In the genomic region with DNA sequence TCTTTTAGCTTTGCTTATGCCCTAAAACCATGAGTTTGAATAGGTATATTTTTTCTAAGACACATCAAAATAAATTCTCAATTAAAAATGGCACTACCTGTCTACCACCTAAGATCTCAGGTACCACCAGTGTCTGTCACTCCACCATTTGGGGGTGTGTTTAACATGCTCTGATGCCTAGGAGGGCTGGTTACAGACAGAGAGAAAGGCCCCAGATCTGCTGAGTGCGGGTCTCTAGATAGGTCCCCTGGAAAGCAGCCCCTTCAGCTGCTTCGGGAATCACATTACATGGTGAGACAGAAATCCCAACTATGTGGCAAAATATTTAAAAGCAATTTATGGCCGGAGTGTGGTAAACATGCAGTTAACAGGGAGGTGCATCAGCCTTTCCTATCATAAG, we compare ENCODE assay signal across 9 cellular contexts. TPM values are rescaled to one million over a fixed set of nuclear protein-coding genes. Genes with fewer than 3 reads are reported as not detected.
A peak's percentile ranks its signal among the peaks of the same experiment; 100 is the strongest.
DNase-seq lines count a peak whose midpoint lies in the region; ATAC-seq, FAIRE-seq and TF ChIP-seq lines count a peak whose summit lies in the region.
"Had no signal": no experiment of that assay in that cellular context is flagged by ENCODE, and none has a peak within 500 bp of the region (broad histone marks: within the 10 kb centered on the region; RNA-seq: fewer than 3 reads in every experiment).

No MANE protein-coding gene starts in this region.

- CTCF ChIA-PET in OCI-LY7 (lab: Charles Lee; ENCODE audit: unreplicated experiment) (no interaction called here), H1 (lab: Charles Lee; ENCODE audit: partially characterized antibody) (interaction anchor here (0.6 to 1.3 kb wide), 3 partner anchors 9 to 22 kb away, joined by 3 to 4 read pairs (median 3); no protein-coding TSS in a partner anchor)

- H2BK120ac ChIP-seq in H1 (replicated peaks; ENCODE audit: low read depth, low read length) (no peak overlapping the region), neuronal stem cell (ENCODE audit: low read depth, low read length) (no peak overlapping the region)

- no peaks in the 10 kb centered on the region for H3K36me3 ChIP-seq in ES-I3 (ENCODE audit: insufficient read depth, low read length)
- peaks cover 3% of the 10 kb centered on the region for H3K36me3 ChIP-seq in OCI-LY7 (ENCODE audit: insufficient read depth, low read length)
- peaks cover 0 to 8% (median 0%) of the 10 kb centered on the region in 4 experiments; a peak in 2 of 8 replicates for H3K36me3 ChIP-seq in H1 (ENCODE audit: control insufficient read depth in 2 of 4, insufficient read depth in 4 of 4, low read length in 3 of 4)
- H3K36me3 ChIP-seq in neuronal stem cell (replicated peaks in 1 of 2; ENCODE audit: control insufficient read depth in 2 of 2, insufficient read depth in 2 of 2, low read length in 2 of 2) = peaks cover 0 to 15% of the 10 kb centered on the region in 2 donors
- H3K36me3 ChIP-seq in Peyer's patch = peaks cover 0 to 3% (median 0%) of the 10 kb centered on the region in 3 donors
- H3K36me3 ChIP-seq: sigmoid colon had no signal

- H4K8ac ChIP-seq in H1 (ENCODE audit: extremely low read depth, insufficient read depth, low read length) (no peak overlapping the region), neuronal stem cell (ENCODE audit: low read depth, low read length) (no peak overlapping the region)

- intact Hi-C loops in OCI-LY7 (cut with micrococcal nuclease; ENCODE audit: unreplicated experiment) (no loop called here), posterior vena cava (cut with DNase I) (no loop called here)

- H3K14ac ChIP-seq in H1 (ENCODE audit: insufficient read length) (no peak overlapping the region), neuronal stem cell (ENCODE audit: low read length) (no peak overlapping the region)

- peaks cover 8% of the 10 kb centered on the region for H3K23me2 ChIP-seq in H1 (ENCODE audit: low read depth, low read length)

- H3K4ac ChIP-seq in H1 (replicated peaks; ENCODE audit: insufficient read length, low read depth, low read length) = no peak overlapping the region
- no peak overlapping the region for H3K4ac ChIP-seq in neuronal stem cell (ENCODE audit: low read length)

- H3K9ac ChIP-seq in ES-I3 (ENCODE audit: low read depth, low read length) = peak overlapping the region; percentile 98; the same call in 1 of the 2 replicates
- no peak overlapping the region for H3K9ac ChIP-seq in H1 (replicated peaks in 1 of 4; ENCODE audit: extremely low read depth in 1 of 4, low read depth in 3 of 4, low read length in 3 of 4)
- H3K9ac ChIP-seq in neuronal stem cell (ENCODE audit: low read depth, low read length, poor library complexity) = no peak overlapping the region

- no peak overlapping the region for H3K27ac ChIP-seq in OCI-LY7 (ENCODE audit: low read depth, low read length, poor library complexity, severe bottlenecking)
- no peak overlapping the region for H3K27ac ChIP-seq in H1 (ENCODE audit: low read depth, low read length)
- H3K27ac ChIP-seq in neuronal stem cell (replicated peaks; ENCODE audit: low read length) = no peak overlapping the region
- H3K27ac ChIP-seq in Peyer's patch = no peak overlapping the region

- no peak for FAIRE-seq in H1 (lab: Jason Lieb, UNC)

- H4K5ac ChIP-seq in H1 (ENCODE audit: insufficient read length, low read depth, low read length) = no peak overlapping the region

- no peaks in the 10 kb centered on the region for H3K9me2 ChIP-seq in OCI-LY7 (ENCODE audit: insufficient read depth, low read length)

- H2AK5ac ChIP-seq in H1 (ENCODE audit: low read depth, low read length) (no peak overlapping the region), neuronal stem cell (ENCODE audit: low read depth, low read length) (no peak overlapping the region)

- H3K27me3 ChIP-seq in H1 (replicated peaks in 1 of 4; ENCODE audit: control insufficient read depth in 3 of 4, extremely low read depth in 1 of 4, insufficient read depth in 3 of 4, low read length in 3 of 4) = peaks cover 0 to 10% (median 2%) of the 10 kb centered on the region in 4 experiments; a peak in 5 of 7 replicates
- peaks cover 0 to 9% (median 0%) of the 10 kb centered on the region in 3 experiments for H3K27me3 ChIP-seq in neuronal stem cell (ENCODE audit: control insufficient read depth in 3 of 3, insufficient read depth in 3 of 3, low read depth in 1 of 3, low read length in 3 of 3)
- no peaks in the 10 kb centered on the region for H3K27me3 ChIP-seq in Peyer's patch
- H3K27me3 ChIP-seq: sigmoid colon had no signal

- H3K4me1 ChIP-seq in ES-I3 (ENCODE audit: insufficient read depth, low read length) (peaks cover 17% of the 10 kb centered on the region; the same call in 1 of the 2 replicates), OCI-LY7 (ENCODE audit: insufficient read depth, low read length, poor library complexity, severe bottlenecking) (peaks cover 21% of the 10 kb centered on the region), H1 (replicated peaks in 1 of 4; ENCODE audit: control insufficient read depth in 3 of 4, insufficient read depth in 4 of 4, low read length in 3 of 4) (peaks cover 1 to 5% (median 3%) of the 10 kb centered on the region in 4 experiments; a peak in 5 of 7 replicates), neuronal stem cell (ENCODE audit: control insufficient read depth in 2 of 2, insufficient read depth in 1 of 2, low read depth in 1 of 2, low read length in 2 of 2) (peaks cover 3 to 4% of the 10 kb centered on the region in 2 donors), Peyer's patch (peaks cover 0 to 17% (median 6%) of the 10 kb centered on the region in 4 donors)

- no peak overlapping the region for H4K91ac ChIP-seq in H1 (replicated peaks; ENCODE audit: insufficient read length, low read length)
- no peak overlapping the region for H4K91ac ChIP-seq in neuronal stem cell (ENCODE audit: low read depth, low read length, poor library complexity)

- no TSS peak for BruUV-seq in OCI-LY7 (replicated peaks; lab: Mats Ljungman, UMichigan)

- no peak overlapping the region for H2BK15ac ChIP-seq in H1 (ENCODE audit: low read length)
- H2BK15ac ChIP-seq in neuronal stem cell (ENCODE audit: low read length) = no peak overlapping the region

- no peak for TF ChIP-seq EP300 in H1 (IDR thresholded peaks at IDR 0.05; ENCODE audit: borderline replicate concordance in 1 of 2, low read depth in 2 of 2, low read length in 2 of 2)

- H3K23ac ChIP-seq in H1 (ENCODE audit: insufficient read length) (no peak overlapping the region), neuronal stem cell (ENCODE audit: low read depth, low read length, poor library complexity) (no peak overlapping the region)

- H4K20me1 ChIP-seq in OCI-LY7 (ENCODE audit: insufficient read depth, low read length) (no peaks in the 10 kb centered on the region), H1 (replicated peaks in 1 of 2; ENCODE audit: control insufficient read depth in 1 of 2, insufficient read depth in 2 of 2, low read length in 2 of 2) (no peaks in the 10 kb centered on the region)

- TF ChIP-seq CTCF in OCI-LY7 (conservative IDR thresholded peaks at IDR 0.05; ENCODE audit: low read length) (no peak), H1 (IDR thresholded peaks at IDR 0.05; ENCODE audit: control extremely low read depth in 1 of 3, insufficient read depth in 1 of 3, low read depth in 1 of 3, low read length in 3 of 3) (no peak), Peyer's patch (IDR thresholded peaks at IDR 0.05) (no peak)

- no peak overlapping the region for H3K56ac ChIP-seq in H1 (replicated peaks; ENCODE audit: insufficient read length, low read depth, low read length)

- TF ChIP-seq RAD21 in H1 (IDR thresholded peaks at IDR 0.05 in 1 of 2, conservative IDR thresholded peaks at IDR 0.05 in 1 of 2; ENCODE audit: low read depth in 2 of 2, low read length in 2 of 2) = no peak

- no peak overlapping the region for H2BK5ac ChIP-seq in H1 (ENCODE audit: low read depth, low read length)
- H2BK5ac ChIP-seq in neuronal stem cell (ENCODE audit: low read length) = no peak overlapping the region

- H3K4me3 ChIP-seq in OCI-LY7 (ENCODE audit: low read depth, low read length, poor library complexity, severe bottlenecking) (peak overlapping the region; percentile 85), H1 (ENCODE audit: extremely low read depth in 1 of 4, insufficient read depth in 2 of 4, low read depth in 3 of 4, low read length in 4 of 4) (peak overlapping the region in 2 of 4 experiments; percentile 94 to 100; a peak in 3 of 8 replicates), neuronal stem cell (ENCODE audit: low read length in 2 of 2) (peak overlapping the region in 1 of 2 donors; percentile 62), Peyer's patch (no peak overlapping the region)

- ATAC-seq in HG03432 (IDR thresholded peaks at IDR 0.05; ENCODE audit: unreplicated experiment) = no peak

- H3K9me3 ChIP-seq in ES-I3 (ENCODE audit: control insufficient read depth, insufficient read depth, low read length) (no peaks in the 10 kb centered on the region), OCI-LY7 (ENCODE audit: low read length) (no peaks in the 10 kb centered on the region), H1 (ENCODE audit: insufficient read depth in 2 of 2, low read depth in 1 of 2, low read length in 1 of 2) (no peaks in the 10 kb centered on the region), neuronal stem cell (replicated peaks in 1 of 2; ENCODE audit: control insufficient read depth in 2 of 2, insufficient read depth in 1 of 2, low read depth in 1 of 2, low read length in 2 of 2) (peaks cover 0 to 1% of the 10 kb centered on the region in 2 donors), Peyer's patch (no peaks in the 10 kb centered on the region)

- no peak overlapping the region for H2BK12ac ChIP-seq in H1 (ENCODE audit: low read depth, low read length)
- no peak overlapping the region for H2BK12ac ChIP-seq in neuronal stem cell (ENCODE audit: low read length)

- H3K79me1 ChIP-seq in H1 (ENCODE audit: low read depth, low read length) = peaks cover 17% of the 10 kb centered on the region
- peaks cover 5% of the 10 kb centered on the region for H3K79me1 ChIP-seq in neuronal stem cell (ENCODE audit: low read depth, low read length)

- H3K18ac ChIP-seq in H1 (ENCODE audit: extremely low read depth, low read length) (no peak overlapping the region), neuronal stem cell (ENCODE audit: low read length) (no peak overlapping the region)

- TF ChIP-seq POLR2A in H1 (IDR thresholded peaks at IDR 0.05; ENCODE audit: control extremely low read depth in 1 of 2, low read depth in 2 of 2, low read length in 2 of 2) (no peak), Peyer's patch (IDR thresholded peaks at IDR 0.05) (no peak)

- H3K4me2 ChIP-seq in OCI-LY7 (ENCODE audit: low read length) (peak overlapping the region; percentile 97), H1 (ENCODE audit: insufficient read depth in 1 of 2, low read depth in 2 of 2, low read length in 2 of 2) (peak overlapping the region; percentile 91 to 98), neuronal stem cell (ENCODE audit: insufficient read depth, low read length, poor library complexity, severe bottlenecking) (no peak overlapping the region)

- DNase-seq in OCI-LY7 (ENCODE audit: low spot score) (no peak), H1 (ENCODE audit: low read depth in 1 of 2, low spot score in 2 of 2) (no peak), neuronal stem cell (ENCODE audit: low spot score) (no peak), Peyer's patch (no peak), posterior vena cava (ENCODE audit: low spot score) (no peak), NCI-H187 (lab: John Stamatoyannopoulos, UW) (no peak)

- POLR2A ChIA-PET in OCI-LY7 (lab: Charles Lee) = interaction anchor here (0.5 to 1.4 kb wide), 3 partner anchors 15 to 1862 kb away, joined by 3 to 5 read pairs (median 3); no protein-coding TSS in a partner anchor
- POLR2A ChIA-PET in H1 (lab: Charles Lee; ENCODE audit: partially characterized antibody) = interaction anchor here (0.5 to 3.2 kb wide), 6 partner anchors 8 to 350 kb away, joined by 3 to 19 read pairs (median 4); no protein-coding TSS in a partner anchor

- peak overlapping the region; percentile 95 for H2AFZ ChIP-seq in OCI-LY7 (ENCODE audit: low read length)
- H2AFZ ChIP-seq in H1 (ENCODE audit: low read length) = peak overlapping the region; percentile 45
- peak overlapping the region; percentile 95 for H2AFZ ChIP-seq in neuronal stem cell (ENCODE audit: low read length)

- H3K79me2 ChIP-seq in OCI-LY7 (ENCODE audit: insufficient read depth, low read depth, low read length) (peaks cover 34% of the 10 kb centered on the region), H1 (ENCODE audit: control insufficient read depth in 1 of 2, insufficient read depth in 2 of 2, low read length in 2 of 2) (peaks cover 14 to 40% of the 10 kb centered on the region in 2 experiments)

- 75% methylated on average over 3 of the region's 3 CpGs; no CpG with 5 or more reads in 1 of the 2 experiments for WGBS in H1 (ENCODE audit: extremely low coverage in 1 of 2, insufficient coverage in 1 of 2, insufficient read length in 1 of 2, insufficient replicate concordance in 2 of 2, low coverage in 1 of 2, low lambda C conversion rate in 2 of 2, missing lambda C conversion rate in 1 of 2), 2 experiments
- no CpG with 5 or more reads among the region's 3 CpGs for WGBS in neuronal stem cell (ENCODE audit: extremely low coverage in 2 of 2, insufficient read length in 2 of 2, insufficient replicate concordance in 1 of 2), 2 donors

- no peak overlapping the region for H2BK20ac ChIP-seq in H1 (ENCODE audit: low read length)

RNA-seq across cellular contexts. Expression of a gene that starts 0.7 kb away (rescaled TPM):
- total RNA-seq in OCI-LY7 (2014; rRNA removed; shearing (Covaris generic)) = 33.9 and 37.6 TPM in 2 replicates
- total RNA-seq in OCI-LY7 (2022) (39.5 and 43.1 TPM in 2 replicates), Peyer's patch (100 to 1,000 TPM in 1 of 4 donors, 10 to 100 TPM in 3; 44.0 to 106 (median 64.5) TPM), posterior vena cava (10 to 100 TPM; 25.8 to 28.4 TPM)
- 52.8 and 56.0 TPM in 2 replicates for total RNA-seq in H1 (2021; fragmentation: NEBNext Ultra II Directional; extraction: Animal tissue kit (Norgen Biotek cat#: 25700))
- polyA plus RNA-seq in H1 (2011; rRNA removed) = 108 and 113 TPM in 2 replicates
- polyA plus RNA-seq in H1 (2011; cell fraction: cytosol; rRNA removed) = 54.9 TPM
- polyA plus RNA-seq in H1 (2011; cell fraction: nucleus; rRNA removed) = 102 TPM
- polyA plus RNA-seq in H1 (2012, experiment 1 of 2) = 42.1 to 66.4 TPM (median 62.1 TPM) in 4 replicates
- polyA plus RNA-seq in H1 (2012, experiment 2 of 2) = 81.7 TPM
- polyA plus RNA-seq in H1 (2013, experiment 1 of 2) = 35.5 TPM
- polyA plus RNA-seq in H1 (2013, experiment 2 of 2) = 32.4 TPM
- polyA minus RNA-seq in H1 (2011; rRNA and poly(A)+ RNA removed) = 76.8 and 86.7 TPM in 2 replicates
- polyA minus RNA-seq in H1 (2011; cell fraction: cytosol; rRNA and poly(A)+ RNA removed) = 43.9 TPM
- polyA minus RNA-seq in H1 (2011; cell fraction: nucleus; rRNA and poly(A)+ RNA removed) = 51.4 TPM
- polyA plus RNA-seq in neuronal stem cell (2013, experiment 1 of 2) = 24.7 TPM
- polyA plus RNA-seq in neuronal stem cell (2013, experiment 2 of 2) = 23.1 TPM

Comparison
In these comparisons a context has a peak if more than half of its experiments do, and no peak if none do; other contexts are left out.
1. H2AFZ ChIP-seq: peak in every context shown above with its lines; median percentile 95 in OCI-LY7; 95 in neuronal stem cell; 45 in H1.